In genomic region chr7:80826520-80827237, GRCh38 we compare ENCODE assay signal across 16 cellular contexts.
DNase-seq lines count a peak whose midpoint lies in the region; ATAC-seq, FAIRE-seq and TF ChIP-seq lines count a peak whose summit lies in the region.
"Had no signal": no experiment of that assay in that cellular context is flagged by ENCODE, and none has a peak within 500 bp of the region (broad histone marks: within the 10 kb centered on the region; RNA-seq: fewer than 3 reads in every experiment).

No MANE protein-coding gene starts in this region.

- no peak overlapping the region for H2AK9ac ChIP-seq in IMR-90 (replicated peaks; ENCODE audit: low read depth, low read length, poor library complexity)

- no peak overlapping the region for H2BK5ac ChIP-seq in IMR-90 (ENCODE audit: low read depth, low read length, poor library complexity, severe bottlenecking)

- H2BK15ac ChIP-seq in IMR-90 (ENCODE audit: low read depth, low read length): no peak overlapping the region

- no peak overlapping the region for H2BK20ac ChIP-seq in IMR-90 (ENCODE audit: low read depth, low read length)

- H4K91ac ChIP-seq in IMR-90 (ENCODE audit: insufficient read depth, low read depth, low read length): no peak overlapping the region

- TF ChIP-seq CTCF in IMR-90 (conservative IDR thresholded peaks at IDR 0.05; ENCODE audit: low read depth, low read length) (no peak), astrocyte of the spinal cord (IDR thresholded peaks at IDR 0.05; ENCODE audit: low read depth, low read length) (no peak), keratinocyte (optimal IDR thresholded peaks at IDR 0.05 in 1 of 3, IDR thresholded peaks at IDR 0.05 in 1 of 3, conservative IDR thresholded peaks at IDR 0.05 in 1 of 3; ENCODE audit: extremely low read depth in 1 of 3, insufficient read depth in 2 of 3, low read length in 3 of 3) (no peak)

- H3K4me3 Mint-ChIP-seq in activated CD4-positive, alpha-beta memory T cell treated with anti-CD3 and anti-CD28 coated beads for 36 hours: no peak overlapping the region
- H3K4me3 Mint-ChIP-seq: activated naive CD4-positive, alpha-beta T cell treated with anti-CD3 and anti-CD28 coated beads, Interleukin-2, amount 10 ng/mL, durations not matched to agents 7 days and 5 days; B cell; GM23338 had no signal

- DNase-seq in AG08395 (ENCODE audit: low spot score) (peak; percentile 61), IMR-90 (peak; percentile 79), astrocyte of the spinal cord (ENCODE audit: low read depth, low spot score) (peak; percentile 86), keratinocyte (ENCODE audit: low read depth, low spot score) (no peak), ureter (ENCODE audit: low spot score) (no peak), HPDE6-E6E7 (ENCODE audit: extremely low spot score) (no peak)
- DNase-seq in activated CD4-positive, alpha-beta T cell treated with anti-CD3 and anti-CD28 coated beads, Interleukin-2, amount 50 U/mL, for 1 hour: no peak
- no peak for DNase-seq in activated CD4-positive, alpha-beta memory T cell treated with anti-CD3 and anti-CD28 coated beads for 36 hours
- DNase-seq: activated naive CD4-positive, alpha-beta T cell treated with anti-CD3 and anti-CD28 coated beads, Interleukin-2, amount 10 ng/mL, durations not matched to agents 7 days and 5 days; midbrain; posterior cingulate gyrus; SIG-M5; stimulated activated CD4-positive, alpha-beta T cell treated with anti-CD3 and anti-CD28 coated beads, Interleukin-1b, Interleukin-23, amount 100 ng/mL, for 48 hours; upper lobe of left lung had no signal

- ATAC-seq in IMR-90 (ENCODE audit: low read depth): peak; percentile 57; the same call in 1 of the 2 replicates
- ATAC-seq: GM23338 had no signal

- H3K79me2 ChIP-seq in keratinocyte (ENCODE audit: control insufficient read depth, insufficient read depth, low read length): peaks cover 13% of the 10 kb centered on the region

- CTCF ChIA-PET in IMR-90 (lab: Yijun Ruan, JAX): no interaction called here
- CTCF ChIA-PET in activated CD4-positive, alpha-beta memory T cell treated with anti-CD3 and anti-CD28 coated beads for 36 hours (lab: Charles Lee): interaction anchor here (0.6 kb wide), 1 partner anchor 249 kb away, joined by 4 read pairs; no protein-coding TSS in a partner anchor

- no peak overlapping the region for H3K14ac ChIP-seq in IMR-90 (replicated peaks; ENCODE audit: low read depth, low read length)

- H3K4me1 ChIP-seq in IMR-90 (ENCODE audit: control insufficient read depth, insufficient read depth, low read length): 0 out of 2 replicates have a peak, but pooled peaks cover 4% of the 10 kb centered on the region
- H3K4me1 ChIP-seq in keratinocyte (ENCODE audit: control insufficient read depth, extremely low read depth, insufficient read depth, low read length): peaks cover 38% of the 10 kb centered on the region

- no peaks in the 10 kb centered on the region for H3K4me1 Mint-ChIP-seq in activated CD4-positive, alpha-beta memory T cell treated with anti-CD3 and anti-CD28 coated beads for 36 hours (ENCODE audit: low read depth)
- H3K4me1 Mint-ChIP-seq: activated naive CD4-positive, alpha-beta T cell treated with anti-CD3 and anti-CD28 coated beads, Interleukin-2, amount 10 ng/mL, durations not matched to agents 7 days and 5 days; B cell; GM23338 had no signal

- no peaks in the 10 kb centered on the region for H3K27me3 ChIP-seq in IMR-90 (ENCODE audit: control insufficient read depth, insufficient read depth, low read length)
- H3K27me3 ChIP-seq in keratinocyte (ENCODE audit: control insufficient read depth, extremely low read depth, insufficient read depth, low read length): no peaks in the 10 kb centered on the region
- H3K27me3 ChIP-seq: upper lobe of left lung had no signal

- POLR2A ChIA-PET in IMR-90 (lab: Charles Lee; ENCODE audit: unreplicated experiment): no interaction called here
- POLR2A ChIA-PET in activated CD4-positive, alpha-beta memory T cell treated with anti-CD3 and anti-CD28 coated beads for 36 hours (lab: Charles Lee): no interaction called here

- H3K4me3 ChIP-seq in IMR-90 (ENCODE audit: insufficient read depth, low read depth, low read length) (no peak overlapping the region), astrocyte of the spinal cord (ENCODE audit: low read depth, low read length) (no peak overlapping the region), keratinocyte (ENCODE audit: control insufficient read depth in 2 of 3, extremely low read depth in 1 of 3, insufficient read depth in 2 of 3, low read depth in 1 of 3, low read length in 3 of 3) (no peak overlapping the region)
- H3K4me3 ChIP-seq: GM23338, upper lobe of left lung had no signal

- TF ChIP-seq RAD21 in IMR-90 (IDR thresholded peaks at IDR 0.05; ENCODE audit: low read length): no peak

- H3K56ac ChIP-seq in IMR-90 (ENCODE audit: extremely low read depth, insufficient read depth, low read length): no peak overlapping the region

- no peak overlapping the region for H2AFZ ChIP-seq in IMR-90 (replicated peaks; ENCODE audit: low read length, poor library complexity)
- H2AFZ ChIP-seq in keratinocyte (ENCODE audit: control insufficient read depth, low read length): no peak overlapping the region
- H2AFZ ChIP-seq: GM23338 had no signal

- dilution Hi-C loops in IMR-90 (cut with HindIII; ENCODE audit: low sequenced_read_pairs, unreplicated experiment) (no loop called here), keratinocyte (cut with MboI; ENCODE audit: extremely low pct_ligation_motif_present, low sequenced_read_pairs) (no loop called here)

- no peak overlapping the region for H2BK120ac ChIP-seq in IMR-90 (ENCODE audit: low read depth, low read length)

- H3K18ac ChIP-seq in IMR-90 (ENCODE audit: low read depth, low read length): no peak overlapping the region

- peak; percentile 76 for FAIRE-seq in keratinocyte (lab: Jason Lieb, UNC)

- in situ Hi-C loops in IMR-90 (cut with MboI; ENCODE audit: low sequenced_read_pairs): no loop called here
- in situ Hi-C loops in astrocyte of the spinal cord (cut with HindIII; ENCODE audit: low sequenced_read_pairs): no loop called here

- H3K4me2 ChIP-seq in IMR-90 (ENCODE audit: low read depth, low read length): no peak overlapping the region; the same call in 1 of the 2 replicates
- H3K4me2 ChIP-seq in keratinocyte (ENCODE audit: control insufficient read depth, extremely low read depth, insufficient read depth, low read depth, low read length): peak overlapping the region; percentile 17
- H3K4me2 ChIP-seq: GM23338 had no signal

- H3K9me3 Mint-ChIP-seq in activated CD4-positive, alpha-beta memory T cell treated with anti-CD3 and anti-CD28 coated beads for 36 hours: no peaks in the 10 kb centered on the region
- H3K9me3 Mint-ChIP-seq: activated naive CD4-positive, alpha-beta T cell treated with anti-CD3 and anti-CD28 coated beads, Interleukin-2, amount 10 ng/mL, durations not matched to agents 7 days and 5 days; GM23338 had no signal

- H4K20me1 ChIP-seq in IMR-90 (ENCODE audit: insufficient read depth, low read length) (no peaks in the 10 kb centered on the region), keratinocyte (ENCODE audit: control insufficient read depth, extremely low read depth, insufficient read depth, low read length) (no peaks in the 10 kb centered on the region)

- H3K9ac ChIP-seq in IMR-90 (ENCODE audit: low read depth, low read length) (no peak overlapping the region), keratinocyte (ENCODE audit: control insufficient read depth, extremely low read depth, insufficient read depth, low read length) (no peak overlapping the region)

- no peaks in the 10 kb centered on the region for H3K27me3 Mint-ChIP-seq in activated CD4-positive, alpha-beta memory T cell treated with anti-CD3 and anti-CD28 coated beads for 36 hours
- H3K27me3 Mint-ChIP-seq: activated naive CD4-positive, alpha-beta T cell treated with anti-CD3 and anti-CD28 coated beads, Interleukin-2, amount 10 ng/mL, durations not matched to agents 7 days and 5 days; B cell had no signal

- H3K9me1 ChIP-seq in IMR-90 (ENCODE audit: insufficient read depth, low read length) (peaks cover 2% of the 10 kb centered on the region; the same call in 1 of the 2 replicates), keratinocyte (ENCODE audit: control insufficient read depth, extremely low read depth, insufficient read depth, low read length) (no peaks in the 10 kb centered on the region)

- no peak overlapping the region for H3K23ac ChIP-seq in IMR-90 (ENCODE audit: low read depth, low read length)

- H3K36me3 Mint-ChIP-seq in activated CD4-positive, alpha-beta memory T cell treated with anti-CD3 and anti-CD28 coated beads for 36 hours: no peaks in the 10 kb centered on the region
- H3K36me3 Mint-ChIP-seq: activated naive CD4-positive, alpha-beta T cell treated with anti-CD3 and anti-CD28 coated beads, Interleukin-2, amount 10 ng/mL, durations not matched to agents 7 days and 5 days had no signal

- TF ChIP-seq POLR2A in IMR-90 (IDR thresholded peaks at IDR 0.05; ENCODE audit: low read depth, low read length): no peak

- no peak overlapping the region for H3K4ac ChIP-seq in IMR-90 (ENCODE audit: low read depth, low read length)

- H3K27ac Mint-ChIP-seq in activated CD4-positive, alpha-beta memory T cell treated with anti-CD3 and anti-CD28 coated beads for 36 hours: no peak overlapping the region
- H3K27ac Mint-ChIP-seq: activated naive CD4-positive, alpha-beta T cell treated with anti-CD3 and anti-CD28 coated beads, Interleukin-2, amount 10 ng/mL, durations not matched to agents 7 days and 5 days; B cell; GM23338 had no signal

- peaks cover 5% of the 10 kb centered on the region in 2 experiments; a peak in 3 of 4 replicates for H3K79me1 ChIP-seq in IMR-90 (ENCODE audit: low read depth in 1 of 2, low read length in 2 of 2)

- no peaks in the 10 kb centered on the region for H3K36me3 ChIP-seq in IMR-90 (ENCODE audit: control insufficient read depth, insufficient read depth, low read length)
- peaks cover 0 to 3% of the 10 kb centered on the region in 2 experiments for H3K36me3 ChIP-seq in keratinocyte (ENCODE audit: control insufficient read depth in 2 of 2, extremely low read depth in 1 of 2, insufficient read depth in 2 of 2, low read length in 2 of 2)
- H3K36me3 ChIP-seq: upper lobe of left lung had no signal

- H3K9me3 ChIP-seq in IMR-90 (ENCODE audit: control insufficient read depth, insufficient read depth, low read length) (no peaks in the 10 kb centered on the region), keratinocyte (ENCODE audit: control insufficient read depth, low read depth, low read length) (no peaks in the 10 kb centered on the region)
- H3K9me3 ChIP-seq: upper lobe of left lung had no signal

- H2AK5ac ChIP-seq in IMR-90 (ENCODE audit: low read depth, low read length): no peak overlapping the region

- no peak overlapping the region for H4K8ac ChIP-seq in IMR-90 (ENCODE audit: low read depth in 2 of 2, low read length in 2 of 2)

- H3K27ac ChIP-seq in IMR-90 (ENCODE audit: insufficient read depth, low read length) (no peak overlapping the region), keratinocyte (ENCODE audit: control insufficient read depth, insufficient read depth, low read length) (no peak overlapping the region)
- H3K27ac ChIP-seq: upper lobe of left lung had no signal

- intact Hi-C loops in IMR-90 (cut with micrococcal nuclease): loop anchor here (10.0 kb wide), 1 partner anchor 288 kb away; no protein-coding TSS in a partner anchor
- intact Hi-C loops in activated CD4-positive, alpha-beta memory T cell treated with anti-CD3 and anti-CD28 coated beads for 36 hours (cut with micrococcal nuclease): no loop called here

- 0% methylated on average over 1 of the region's 3 CpGs; no CpG with 5 or more reads in 1 of the 2 experiments for WGBS in IMR-90 (ENCODE audit: extremely low coverage in 2 of 2, insufficient read length in 1 of 2), 2 experiments

- no peak overlapping the region for H4K5ac ChIP-seq in IMR-90 (ENCODE audit: low read depth, low read length)

- BruUV-seq in IMR-90 (replicated peaks; lab: Mats Ljungman, UMichigan): no TSS peak

Comparison
In these comparisons a context has a peak if more than half of its experiments do, and no peak if none do; other contexts are left out.
1. DNase-seq: peak in AG08395 (single experiment), IMR-90 (single experiment) and astrocyte of the spinal cord (single experiment); none in keratinocyte (single experiment), activated CD4-positive, alpha-beta T cell treated with anti-CD3 and anti-CD28 coated beads, Interleukin-2, amount 50 U/mL, for 1 hour (single experiment), activated CD4-positive, alpha-beta memory T cell treated with anti-CD3 and anti-CD28 coated beads for 36 hours (single experiment), ureter (single experiment) and HPDE6-E6E7 (single experiment).